21 cellular contexts compared by ENCODE assay signal in genomic region chr2:15594291-15595256, GRCh38. TPM values are rescaled to one million over a fixed set of nuclear protein-coding genes. Genes with fewer than 3 reads are reported as not detected.
A peak's percentile ranks its signal among the peaks of the same experiment; 100 is the strongest.
DNase-seq lines count a peak whose midpoint lies in the region; ATAC-seq and TF ChIP-seq lines count a peak whose summit lies in the region.
"Had no signal": no experiment of that assay in that cellular context is flagged by ENCODE, and none has a peak within 500 bp of the region (broad histone marks: within the 10 kb centered on the region; RNA-seq: fewer than 3 reads in every experiment).

No MANE protein-coding gene starts in this region.

- H3K27ac ChIP-seq in heart left ventricle = peak overlapping the region in 7 of 12 donors; percentile 2 to 62 (median 32)
- H3K27ac ChIP-seq: 22Rv1, transverse colon had no signal

- no peaks in the 10 kb centered on the region for H3K27me3 ChIP-seq in heart left ventricle
- H3K27me3 ChIP-seq in skeletal muscle satellite cell (ENCODE audit: control insufficient read depth, insufficient read depth, low read length) = no peaks in the 10 kb centered on the region
- H3K27me3 ChIP-seq: transverse colon had no signal

- no peak for TF ChIP-seq CTCF in heart left ventricle (IDR thresholded peaks at IDR 0.05)

- WGBS in heart left ventricle, 4 donors = 46 to 57% (median 47%) methylated on average over 5 of the region's 5 CpGs

- no peak overlapping the region for H3K9ac ChIP-seq in skeletal muscle satellite cell (ENCODE audit: low read depth, low read length)

- no peak for TF ChIP-seq POLR2A in heart left ventricle (IDR thresholded peaks at IDR 0.05)
- peak; percentile 13 for TF ChIP-seq POLR2A in erythroblast (IDR thresholded peaks at IDR 0.05; ENCODE audit: low read length)

- H3K4me3 ChIP-seq in heart left ventricle (peak overlapping the region in 1 of 12 donors; percentile 82), skeletal muscle satellite cell (ENCODE audit: low read length) (no peak overlapping the region)
- H3K4me3 ChIP-seq: transverse colon had no signal

- DNase-seq in DMS79 (lab: John Stamatoyannopoulos, UW) (peak; percentile 3), DMS79 treated with DMSO at 0.1 percent for 48 hours (lab: John Stamatoyannopoulos, UW) (no peak), heart left ventricle (no peak), cardiac septum (ENCODE audit: low spot score) (no peak), erythroblast (lab: John Stamatoyannopoulos, UW) (peak; percentile 41 to 78), D341Med (ENCODE audit: low spot score) (no peak)
- DNase-seq: AML-193, cortex of kidney, DMS53, endodermal cell, GOT3, kidney, NCI-H1694, NCI-H69, SHP77 treated with DMSO at 0.1 percent for 48 hours, T-cell, transverse colon had no signal

- intact Hi-C loops in heart left ventricle (cut with DNase I) (no loop called here), cardiac septum (cut with DNase I) (no loop called here)

- H3K9me3 ChIP-seq in heart left ventricle = no peaks in the 10 kb centered on the region
- no peaks in the 10 kb centered on the region for H3K9me3 ChIP-seq in skeletal muscle satellite cell (replicated peaks; ENCODE audit: low read length)
- H3K9me3 ChIP-seq: transverse colon had no signal

- peak overlapping the region; percentile 13 for H3K4me2 ChIP-seq in skeletal muscle satellite cell (ENCODE audit: low read length)

- peaks cover 0 to 51% (median 46%) of the 10 kb centered on the region in 9 donors for H3K36me3 ChIP-seq in heart left ventricle
- H3K36me3 ChIP-seq in skeletal muscle satellite cell (ENCODE audit: insufficient read depth, low read length) = peaks cover 45% of the 10 kb centered on the region

- peaks cover 0 to 35% (median 29%) of the 10 kb centered on the region in 12 donors for H3K4me1 ChIP-seq in heart left ventricle
- peaks cover 15% of the 10 kb centered on the region for H3K4me1 ChIP-seq in skeletal muscle satellite cell (ENCODE audit: control insufficient read depth, insufficient read depth, low read length)

- ATAC-seq in heart left ventricle = peak; percentile 23 to 53 (median 48)
- ATAC-seq in GM21737 (IDR thresholded peaks at IDR 0.05; ENCODE audit: unreplicated experiment) = no peak
- ATAC-seq: activated T-helper 17 cell treated with anti-CD3 and anti-CD28 coated beads, Interleukin-2, amount 50 U/mL, for 72 hours; T-cell had no signal

RNA-seq across cellular contexts. Expression of gene DDX1, which starts 2.9 kb away (rescaled TPM):
- total RNA-seq in heart left ventricle = 100 to 1,000 TPM in 7 of 9 donors, 10 to 100 TPM in 2; 97.7 to 193 (median 142) TPM
- 100 to 1,000 TPM; 119 to 131 TPM for polyA plus RNA-seq in heart left ventricle
- 112 TPM for total RNA-seq in cardiac septum
- total RNA-seq in skeletal muscle satellite cell (2012; rRNA removed) = 71.6 and 77.3 TPM in 2 replicates

RNA-seq across cellular contexts. Expression of gene NBAS, which starts 33.4 kb away (rescaled TPM):
- total RNA-seq in heart left ventricle (10 to 100 TPM; 40.4 to 63.0 (median 51.7) TPM), cardiac septum (38.9 TPM)
- 10 to 100 TPM; 23.1 to 37.1 TPM for polyA plus RNA-seq in heart left ventricle
- total RNA-seq in skeletal muscle satellite cell (2012; rRNA removed) = 52.4 and 59.8 TPM in 2 replicates

Comparison
In these comparisons a context has a peak if more than half of its experiments do, and no peak if none do; other contexts are left out.
1. DNase-seq: peak in DMS79 (single experiment) and erythroblast (2 of 2); none in DMS79 treated with DMSO at 0.1 percent for 48 hours (single experiment), heart left ventricle (0 of 5), cardiac septum (single experiment) and D341Med (single experiment).